Comparison of ENCODE assay signal across 11 cellular contexts in genomic region chr12:100539209-100539608, GRCh38. TPM values are rescaled to one million over a fixed set of nuclear protein-coding genes. Genes with fewer than 3 reads are reported as not detected.
A peak's percentile ranks its signal among the peaks of the same experiment; 100 is the strongest.
DNase-seq lines count a peak whose midpoint lies in the region; ATAC-seq, FAIRE-seq and TF ChIP-seq lines count a peak whose summit lies in the region.
"Had no signal": no experiment of that assay in that cellular context is flagged by ENCODE, and none has a peak within 500 bp of the region (broad histone marks: within the 10 kb centered on the region; RNA-seq: fewer than 3 reads in every experiment).

No MANE protein-coding gene starts in this region.

- H3K9me3 ChIP-seq in cardiac muscle cell (ENCODE audit: low read depth) (no peaks in the 10 kb centered on the region), PC-3 (ENCODE audit: low read length) (no peaks in the 10 kb centered on the region), H1 (ENCODE audit: insufficient read depth in 2 of 2, low read depth in 1 of 2, low read length in 1 of 2) (no peaks in the 10 kb centered on the region)

- no peak overlapping the region for H2BK20ac ChIP-seq in H1 (ENCODE audit: low read length)

- no peak for TF ChIP-seq RAD21 in H1 (IDR thresholded peaks at IDR 0.05 in 1 of 2, conservative IDR thresholded peaks at IDR 0.05 in 1 of 2; ENCODE audit: low read depth in 2 of 2, low read length in 2 of 2)

- H3F3A ChIP-seq in PC-3 (ENCODE audit: low read length, unreplicated experiment): no peaks in the 10 kb centered on the region

- no peak overlapping the region for H2AK5ac ChIP-seq in H1 (ENCODE audit: low read depth, low read length)

- H3K9me2 ChIP-seq in PC-3 (replicated peaks; ENCODE audit: low read length): no peaks in the 10 kb centered on the region

- no peak overlapping the region for H4K8ac ChIP-seq in H1 (ENCODE audit: extremely low read depth, insufficient read depth, low read length)

- no TSS peak for BruUV-seq in PC-3 (replicated peaks; lab: Mats Ljungman, UMichigan)

- H2BK12ac ChIP-seq in H1 (ENCODE audit: low read depth, low read length): no peak overlapping the region

- no peaks in the 10 kb centered on the region for H3K79me1 ChIP-seq in H1 (ENCODE audit: low read depth, low read length)

- no peak overlapping the region for H3K27ac ChIP-seq in cardiac muscle cell
- H3K27ac ChIP-seq in PC-3 (ENCODE audit: low read length): no peak overlapping the region
- H3K27ac ChIP-seq in H1 (ENCODE audit: low read depth, low read length): no peak overlapping the region

- no peak for TF ChIP-seq POLR2A in H1 (IDR thresholded peaks at IDR 0.05; ENCODE audit: control extremely low read depth in 1 of 2, low read depth in 2 of 2, low read length in 2 of 2)

- no peak overlapping the region for H3K9ac ChIP-seq in PC-3 (ENCODE audit: low read length)
- no peak overlapping the region for H3K9ac ChIP-seq in H1 (replicated peaks in 1 of 4; ENCODE audit: extremely low read depth in 1 of 4, low read depth in 3 of 4, low read length in 3 of 4)

- H2BK5ac ChIP-seq in H1 (ENCODE audit: low read depth, low read length): no peak overlapping the region

- no peak overlapping the region for H4K5ac ChIP-seq in H1 (ENCODE audit: insufficient read length, low read depth, low read length)

- H3K79me2 ChIP-seq in PC-3 (ENCODE audit: low read length) (no peaks in the 10 kb centered on the region), H1 (ENCODE audit: control insufficient read depth in 1 of 2, insufficient read depth in 2 of 2, low read length in 2 of 2) (no peaks in the 10 kb centered on the region)

- WGBS in H1 (ENCODE audit: extremely low coverage in 1 of 2, insufficient coverage in 1 of 2, insufficient read length in 1 of 2, insufficient replicate concordance in 2 of 2, low coverage in 1 of 2, low lambda C conversion rate in 2 of 2, missing lambda C conversion rate in 1 of 2), 2 experiments: 90% methylated on average over 2 of the region's 2 CpGs; no CpG with 5 or more reads in 1 of the 2 experiments

- H3K36me3 ChIP-seq in cardiac muscle cell: no peaks in the 10 kb centered on the region
- no peaks in the 10 kb centered on the region for H3K36me3 ChIP-seq in PC-3 (ENCODE audit: low read depth, low read length)
- no peaks in the 10 kb centered on the region for H3K36me3 ChIP-seq in H1 (ENCODE audit: control insufficient read depth in 2 of 4, insufficient read depth in 4 of 4, low read length in 3 of 4)

- H4K91ac ChIP-seq in H1 (replicated peaks; ENCODE audit: insufficient read length, low read length): no peak overlapping the region

- no peak overlapping the region for H2BK15ac ChIP-seq in H1 (ENCODE audit: low read length)

- H3K23me2 ChIP-seq in H1 (ENCODE audit: low read depth, low read length): no peaks in the 10 kb centered on the region; the same call in 1 of the 2 replicates

- no peak for TF ChIP-seq EP300 in H1 (IDR thresholded peaks at IDR 0.05; ENCODE audit: borderline replicate concordance in 1 of 2, low read depth in 2 of 2, low read length in 2 of 2)

- H3K18ac ChIP-seq in H1 (ENCODE audit: extremely low read depth, low read length): no peak overlapping the region

- no peak overlapping the region for H3K4me3 ChIP-seq in cardiac muscle cell
- H3K4me3 ChIP-seq in PC-3 (ENCODE audit: low read length): no peak overlapping the region
- H3K4me3 ChIP-seq in H1 (ENCODE audit: extremely low read depth in 1 of 4, insufficient read depth in 2 of 4, low read depth in 3 of 4, low read length in 4 of 4): no peak overlapping the region

- CTCF ChIA-PET in PC-3 (lab: Charles Lee) (no interaction called here), H1 (lab: Charles Lee; ENCODE audit: partially characterized antibody) (interaction anchor here (0.5 to 2.3 kb wide), 4 partner anchors 15 to 231 kb away, joined by 5 to 8 read pairs (median 6); no protein-coding TSS in a partner anchor), HEK293T (lab: Yijun Ruan, JAX) (interaction anchor here (0.9 kb wide), 1 partner anchor 134 kb away, joined by 3 read pairs; no protein-coding TSS in a partner anchor)

- no peaks in the 10 kb centered on the region for H3K4me1 ChIP-seq in cardiac muscle cell (ENCODE audit: low read depth)
- H3K4me1 ChIP-seq in PC-3 (ENCODE audit: insufficient read depth, low read length): no peaks in the 10 kb centered on the region
- no peaks in the 10 kb centered on the region for H3K4me1 ChIP-seq in H1 (replicated peaks in 1 of 4; ENCODE audit: control insufficient read depth in 3 of 4, insufficient read depth in 4 of 4, low read length in 3 of 4)

- no peak overlapping the region for H2BK120ac ChIP-seq in H1 (replicated peaks; ENCODE audit: low read depth, low read length)

- no peak overlapping the region for H3K4me2 ChIP-seq in PC-3 (ENCODE audit: low read length)
- H3K4me2 ChIP-seq in H1 (ENCODE audit: insufficient read depth in 1 of 2, low read depth in 2 of 2, low read length in 2 of 2): no peak overlapping the region

- intact Hi-C loops in left ventricle myocardium superior (cut with micrococcal nuclease) (no loop called here), PC-3 (cut with micrococcal nuclease) (no loop called here)

- H4K20me1 ChIP-seq in PC-3 (ENCODE audit: low read length): no peaks in the 10 kb centered on the region
- H4K20me1 ChIP-seq in H1 (replicated peaks in 1 of 2; ENCODE audit: control insufficient read depth in 1 of 2, insufficient read depth in 2 of 2, low read length in 2 of 2): no peaks in the 10 kb centered on the region

- H2AFZ ChIP-seq in PC-3 (ENCODE audit: low read length) (no peak overlapping the region), H1 (ENCODE audit: low read length) (no peak overlapping the region)

- peak; percentile 28 for FAIRE-seq in H1 (lab: Jason Lieb, UNC)

- DNase-seq in cardiac muscle cell (ENCODE audit: low read depth in 1 of 2, low spot score in 1 of 2): peak; percentile 65 to 79
- DNase-seq in left ventricle myocardium superior: no peak
- peak; percentile 65 for DNase-seq in PC-3
- DNase-seq in H1 (ENCODE audit: low read depth in 1 of 2, low spot score in 2 of 2): peak in 1 of 2 experiments; percentile 61
- DNase-seq in stimulated activated CD8-positive, alpha-beta memory T cell treated with anti-CD3 and anti-CD28 coated beads, Interleukin-4, amount 100 ng/mL, for 24 hours (ENCODE audit: low read depth): peak; percentile 1
- DNase-seq in GM19238 (ENCODE audit: insufficient read length, low spot score): no peak
- no peak for DNase-seq in NCI-H1092 (lab: John Stamatoyannopoulos, UW)
- no peak for DNase-seq in HEK293T (ENCODE audit: extremely low spot score)
- DNase-seq: effector CD4-positive, alpha-beta T cell; NCI-H524 treated with DMSO at 0.1 percent for 48 hours had no signal

- TF ChIP-seq CTCF in cardiac muscle cell (IDR thresholded peaks at IDR 0.05; ENCODE audit: low read depth, low read length) (no peak), PC-3 (conservative IDR thresholded peaks at IDR 0.05; ENCODE audit: low read depth, low read length) (no peak), H1 (IDR thresholded peaks at IDR 0.05; ENCODE audit: control extremely low read depth in 1 of 3, insufficient read depth in 1 of 3, low read depth in 1 of 3, low read length in 3 of 3) (no peak)

- POLR2A ChIA-PET in PC-3 (lab: Charles Lee; ENCODE audit: unreplicated experiment): no interaction called here
- POLR2A ChIA-PET in H1 (lab: Charles Lee; ENCODE audit: partially characterized antibody): no interaction called here
- POLR2A ChIA-PET in HEK293T (lab: Yijun Ruan, JAX): no interaction called here

- no peak overlapping the region for H3K56ac ChIP-seq in H1 (replicated peaks; ENCODE audit: insufficient read length, low read depth, low read length)

- no peak overlapping the region for H3K14ac ChIP-seq in H1 (ENCODE audit: insufficient read length)

- no peak overlapping the region for H3K23ac ChIP-seq in H1 (ENCODE audit: insufficient read length)

- no peak overlapping the region for H3K4ac ChIP-seq in H1 (replicated peaks; ENCODE audit: insufficient read length, low read depth, low read length)

- no peaks in the 10 kb centered on the region for H3K27me3 ChIP-seq in cardiac muscle cell
- H3K27me3 ChIP-seq in PC-3 (ENCODE audit: low read length): peaks cover 28% of the 10 kb centered on the region
- no peaks in the 10 kb centered on the region for H3K27me3 ChIP-seq in H1 (replicated peaks in 1 of 4; ENCODE audit: control insufficient read depth in 3 of 4, extremely low read depth in 1 of 4, insufficient read depth in 3 of 4, low read length in 3 of 4)

- ATAC-seq in left ventricle myocardium superior: no peak
- ATAC-seq in PC-3: peak; percentile 43; the same call in 1 of the 2 replicates

TF ChIP-seq in H1, 55 proteins besides CTCF, POLR2A, EP300 and RAD21 (continues in another document):
- no peak for TF ChIP-seq GTF2F1 (IDR thresholded peaks at IDR 0.05; ENCODE audit: borderline replicate concordance, low read depth, low read length)
- no peak for TF ChIP-seq CBX8 (IDR thresholded peaks at IDR 0.05; ENCODE audit: borderline replicate concordance, low read depth, low read length)
- TF ChIP-seq KDM5A (IDR thresholded peaks at IDR 0.05; ENCODE audit: low read length): no peak
- no peak for TF ChIP-seq MAX (IDR thresholded peaks at IDR 0.05)

TF ChIP-seq in HEK293T, 16 proteins besides CTCF, POLR2A, EP300 and RAD21 (continues in another document):
- TF ChIP-seq NFRKB (IDR thresholded peaks at IDR 0.05) (no peak), PKNOX1 (IDR thresholded peaks at IDR 0.05) (no peak), ARNT (IDR thresholded peaks at IDR 0.05) (no peak), FOXK2 (IDR thresholded peaks at IDR 0.05) (no peak), TARDBP (IDR thresholded peaks at IDR 0.05) (no peak)

RNA-seq across cellular contexts. Expression of gene GAS2L3, which starts 34.3 kb away (rescaled TPM):
- 1.1 and 13.9 TPM in 2 replicates for total RNA-seq in cardiac muscle cell
- 0.07 and 10.4 TPM in 2 replicates for polyA plus RNA-seq in cardiac muscle cell
- total RNA-seq in left ventricle myocardium superior: 2.5 TPM
- 24.8 and 27.8 TPM in 2 replicates for total RNA-seq in PC-3 (2014; rRNA removed)
- 19.1 and 19.3 TPM in 2 replicates for total RNA-seq in H1 (2021; fragmentation: NEBNext Ultra II Directional; extraction: Animal tissue kit (Norgen Biotek cat#: 25700))
- 1.6 and 2.1 TPM in 2 replicates for polyA plus RNA-seq in H1 (2011; rRNA removed)
- polyA plus RNA-seq in H1 (2011; cell fraction: cytosol; rRNA removed): 3.1 TPM
- 3.4 TPM for polyA plus RNA-seq in H1 (2011; cell fraction: nucleus; rRNA removed)
- polyA plus RNA-seq in H1 (2012, experiment 1 of 2): 3.6 to 8.3 TPM (median 4.9 TPM) in 4 replicates
- polyA plus RNA-seq in H1 (2012, experiment 2 of 2): 0.41 TPM
- polyA plus RNA-seq in H1 (2013, experiment 1 of 2): 15.5 TPM
- 17.4 TPM for polyA plus RNA-seq in H1 (2013, experiment 2 of 2)
- polyA minus RNA-seq in H1 (2011; rRNA and poly(A)+ RNA removed): 4.6 and 11.2 TPM in 2 replicates
- 5.5 TPM for polyA minus RNA-seq in H1 (2011; cell fraction: cytosol; rRNA and poly(A)+ RNA removed)
- 39.2 TPM for polyA minus RNA-seq in H1 (2011; cell fraction: nucleus; rRNA and poly(A)+ RNA removed)
- polyA plus RNA-seq: CD4-positive, CD25-positive, alpha-beta regulatory T cell had no signal

Comparison
In these comparisons a context has a peak if more than half of its experiments do, and no peak if none do; other contexts are left out.
1. DNase-seq: peak in cardiac muscle cell (2 of 2), PC-3 (single experiment) and stimulated activated CD8-positive, alpha-beta memory T cell treated with anti-CD3 and anti-CD28 coated beads, Interleukin-4, amount 100 ng/mL, for 24 hours (single experiment); none in left ventricle myocardium superior (single experiment), GM19238 (single experiment), NCI-H1092 (single experiment) and HEK293T (single experiment).